In genomic region chr18:59704146-59704545, GRCh38 we compare ENCODE assay signal across 19 cellular contexts. TPM values are rescaled to one million over a fixed set of nuclear protein-coding genes. Genes with fewer than 3 reads are reported as not detected.
DNase-seq lines count a peak whose midpoint lies in the region; ATAC-seq, FAIRE-seq and TF ChIP-seq lines count a peak whose summit lies in the region.
"Had no signal": no experiment of that assay in that cellular context is flagged by ENCODE, and none has a peak within 500 bp of the region (broad histone marks: within the 10 kb centered on the region; RNA-seq: fewer than 3 reads in every experiment).

No MANE protein-coding gene starts in this region.

- H3K4me3 ChIP-seq in RWPE2 (ENCODE audit: severe bottlenecking) (no peak overlapping the region), keratinocyte (ENCODE audit: control insufficient read depth in 2 of 3, extremely low read depth in 1 of 3, insufficient read depth in 2 of 3, low read depth in 1 of 3, low read length in 3 of 3) (no peak overlapping the region)
- H3K4me3 ChIP-seq: BLaER1 treated with 17β-estradiol and CSF1 and Interleukin-3, amounts not matched to agents 10 nM and 100 nM; SK-N-MC had no signal

- H3K27ac ChIP-seq in RWPE2 (ENCODE audit: poor library complexity, severe bottlenecking) (peak overlapping the region; percentile 24), keratinocyte (ENCODE audit: control insufficient read depth, insufficient read depth, low read length) (peak overlapping the region; percentile 80)
- H3K27ac ChIP-seq: BLaER1 treated with 17β-estradiol and CSF1 and Interleukin-3, amounts not matched to agents 10 nM and 100 nM; SK-N-MC had no signal

- H3K27me3 ChIP-seq in RWPE2 (ENCODE audit: insufficient read depth, poor library complexity, severe bottlenecking) (no peaks in the 10 kb centered on the region), keratinocyte (ENCODE audit: control insufficient read depth, extremely low read depth, insufficient read depth, low read length) (no peaks in the 10 kb centered on the region)
- H3K27me3 ChIP-seq: BLaER1 treated with 17β-estradiol and CSF1 and Interleukin-3, amounts not matched to agents 10 nM and 100 nM had no signal

- peaks cover 3% of the 10 kb centered on the region for H3K9me1 ChIP-seq in keratinocyte (ENCODE audit: control insufficient read depth, extremely low read depth, insufficient read depth, low read length)

- dilution Hi-C loops in keratinocyte (cut with MboI; ENCODE audit: extremely low pct_ligation_motif_present, low sequenced_read_pairs): no loop called here

- TF ChIP-seq CTCF in RWPE2 (IDR thresholded peaks at IDR 0.05; ENCODE audit: poor library complexity, severe bottlenecking) (no peak), keratinocyte (optimal IDR thresholded peaks at IDR 0.05 in 1 of 3, IDR thresholded peaks at IDR 0.05 in 1 of 3, conservative IDR thresholded peaks at IDR 0.05 in 1 of 3; ENCODE audit: extremely low read depth in 1 of 3, insufficient read depth in 2 of 3, low read length in 3 of 3) (no peak)

- intact Hi-C loops in left ventricle myocardium superior (cut with micrococcal nuclease): no loop called here

- H2AFZ ChIP-seq in keratinocyte (ENCODE audit: control insufficient read depth, low read length): no peak overlapping the region

- peak overlapping the region; percentile 4 for H3K4me2 ChIP-seq in keratinocyte (ENCODE audit: control insufficient read depth, extremely low read depth, insufficient read depth, low read depth, low read length)
- H3K4me2 ChIP-seq: BLaER1 treated with 17β-estradiol and CSF1 and Interleukin-3, amounts not matched to agents 10 nM and 100 nM had no signal

- H3K9me3 ChIP-seq in RWPE2 (ENCODE audit: severe bottlenecking) (no peaks in the 10 kb centered on the region), keratinocyte (ENCODE audit: control insufficient read depth, low read depth, low read length) (no peaks in the 10 kb centered on the region)
- H3K9me3 ChIP-seq: BLaER1 treated with 17β-estradiol and CSF1 and Interleukin-3, amounts not matched to agents 10 nM and 100 nM had no signal

- H3K4me1 ChIP-seq in RWPE2 (ENCODE audit: insufficient read depth, poor library complexity, severe bottlenecking) (peaks cover 41% of the 10 kb centered on the region), keratinocyte (ENCODE audit: control insufficient read depth, extremely low read depth, insufficient read depth, low read length) (peaks cover 54% of the 10 kb centered on the region)
- H3K4me1 ChIP-seq: BLaER1 treated with 17β-estradiol and CSF1 and Interleukin-3, amounts not matched to agents 10 nM and 100 nM had no signal

- H4K20me1 ChIP-seq in keratinocyte (ENCODE audit: control insufficient read depth, extremely low read depth, insufficient read depth, low read length): no peaks in the 10 kb centered on the region
- H4K20me1 ChIP-seq: BLaER1 treated with 17β-estradiol and CSF1 and Interleukin-3, amounts not matched to agents 10 nM and 100 nM had no signal

- peak; percentile 15 for DNase-seq in EL
- DNase-seq in LHCN-M2 (ENCODE audit: low read depth): peak; percentile 54
- DNase-seq in RWPE2 (ENCODE audit: low spot score): no peak
- no peak for DNase-seq in keratinocyte (ENCODE audit: low read depth, low spot score)
- no peak for DNase-seq in left ventricle myocardium superior
- no peak for DNase-seq in superior temporal gyrus (ENCODE audit: extremely low spot score)
- DNase-seq: GF-D8; NCI-H1417 treated with DMSO at 0.1 percent for 48 hours; NCI-H187 treated with DMSO at 0.1 percent for 48 hours; NCI-H446 treated with DMSO at 0.1 percent for 48 hours; NK-92 treated with Interleukin-12 subunit alpha and Interleukin-12 subunit beta, amount 100 ng/mL, for 24 hours; Right ventricle myocardium superior had no signal

- ATAC-seq in RWPE2 (ENCODE audit: low read depth) (peak; percentile 54), GM21825 (IDR thresholded peaks at IDR 0.05; ENCODE audit: unreplicated experiment) (no peak), HG03280 (IDR thresholded peaks at IDR 0.05; ENCODE audit: unreplicated experiment) (no peak), left ventricle myocardium superior (no peak)

- peak overlapping the region; percentile 48 for H3K9ac ChIP-seq in keratinocyte (ENCODE audit: control insufficient read depth, extremely low read depth, insufficient read depth, low read length)
- H3K9ac ChIP-seq: BLaER1 treated with 17β-estradiol and CSF1 and Interleukin-3, amounts not matched to agents 10 nM and 100 nM had no signal

- no peaks in the 10 kb centered on the region for H3K79me2 ChIP-seq in keratinocyte (ENCODE audit: control insufficient read depth, insufficient read depth, low read length)

- FAIRE-seq in keratinocyte (lab: Jason Lieb, UNC): peak; percentile 17
- FAIRE-seq: RCC 7860 had no signal

- H3K36me3 ChIP-seq in RWPE2 (ENCODE audit: low read depth) (no peaks in the 10 kb centered on the region), keratinocyte (ENCODE audit: control insufficient read depth in 2 of 2, extremely low read depth in 1 of 2, insufficient read depth in 2 of 2, low read length in 2 of 2) (no peaks in the 10 kb centered on the region)
- H3K36me3 ChIP-seq: BLaER1 treated with 17β-estradiol and CSF1 and Interleukin-3, amounts not matched to agents 10 nM and 100 nM had no signal

RNA-seq across cellular contexts. Expression of gene CCBE1, which starts 6.9 kb away (rescaled TPM):
- 54.9 and 92.6 TPM in 2 replicates for total RNA-seq in LHCN-M2 (2014; rRNA removed)
- 179 TPM for polyA plus RNA-seq in LHCN-M2 (2012)
- polyA plus RNA-seq in keratinocyte: 12.9 to 26.6 TPM (median 20.1 TPM) in 3 replicates
- polyA plus RNA-seq in keratinocyte (2011; ENCODE audit: low read depth): 0.74 TPM
- 6.8 and 9.6 TPM in 2 replicates for polyA plus RNA-seq in keratinocyte (2011; cell fraction: cytosol; rRNA removed)
- polyA plus RNA-seq in keratinocyte (2011; cell fraction: nucleus; rRNA removed): 14.8 and 15.8 TPM in 2 replicates
- polyA plus RNA-seq in keratinocyte (2012; ENCODE audit: low replicate concordance): 2.0 and 22.9 TPM in 2 replicates
- 16.6 to 28.4 TPM (median 25.3 TPM) in 3 replicates for polyA minus RNA-seq in keratinocyte
- polyA minus RNA-seq in keratinocyte (2011; cell fraction: cytosol; rRNA and poly(A)+ RNA removed): 4.8 TPM
- polyA minus RNA-seq in keratinocyte (2011; cell fraction: nucleus; rRNA and poly(A)+ RNA removed): 5.8 and 21.3 TPM in 2 replicates
- 0.92 TPM for total RNA-seq in left ventricle myocardium superior
- total RNA-seq: A673, H4 had no signal

Comparison
In these comparisons a context has a peak if more than half of its experiments do, and no peak if none do; other contexts are left out.
1. DNase-seq: peak in EL (single experiment) and LHCN-M2 (single experiment); none in RWPE2 (single experiment), keratinocyte (single experiment), left ventricle myocardium superior (single experiment) and superior temporal gyrus (single experiment).
2. RNA of gene CCBE1, which starts 6.9 kb away (total RNA-seq): 54.9 to 92.6 TPM in LHCN-M2; 0.92 TPM in left ventricle myocardium superior (single experiment); every median in the first group is over 10 times any median in the second.